ENCODE assay signal across 8 cellular contexts in genomic region chr14:53151867-53152626, GRCh38. TPM values are rescaled to one million over a fixed set of nuclear protein-coding genes. Genes with fewer than 3 reads are reported as not detected.
A peak's percentile ranks its signal among the peaks of the same experiment; 100 is the strongest.
DNase-seq lines count a peak whose midpoint lies in the region; ATAC-seq and TF ChIP-seq lines count a peak whose summit lies in the region.

No MANE protein-coding gene starts in this region.

- ATAC-seq in HG02981 (IDR thresholded peaks at IDR 0.05; ENCODE audit: unreplicated experiment) = peak; percentile 8
- peak; percentile 20 for ATAC-seq in lung (ENCODE audit: insufficient read depth, low FRiP score)

- H3K27ac ChIP-seq in ectodermal cell (ENCODE audit: insufficient read depth, low read depth, low read length, poor library complexity, severe bottlenecking) (peak overlapping the region; percentile 62), lung (ENCODE audit: low read depth in 1 of 2, low read length in 1 of 2) (peak overlapping the region; percentile 85 to 89)

- H3K4me3 ChIP-seq in ectodermal cell (ENCODE audit: insufficient read depth, low read depth, low read length) = peak overlapping the region; percentile 90
- peak overlapping the region; percentile 81 for H3K4me3 ChIP-seq in lung

- CTCF ChIA-PET in activated CD4-positive, alpha-beta memory T cell treated with anti-CD3 and anti-CD28 coated beads for 36 hours (lab: Charles Lee) = interaction anchor here (0.5 to 3.6 kb wide), 14 partner anchors 9 to 154 kb away, joined by 3 to 27 read pairs (median 4); no protein-coding TSS in a partner anchor

- H3K27me3 Mint-ChIP-seq in activated CD4-positive, alpha-beta memory T cell treated with anti-CD3 and anti-CD28 coated beads for 36 hours = no peaks in the 10 kb centered on the region

- H3K4me1 Mint-ChIP-seq in activated CD4-positive, alpha-beta memory T cell treated with anti-CD3 and anti-CD28 coated beads for 36 hours (ENCODE audit: low read depth) = peaks cover 46% of the 10 kb centered on the region

- H3K36me3 Mint-ChIP-seq in activated CD4-positive, alpha-beta memory T cell treated with anti-CD3 and anti-CD28 coated beads for 36 hours = peaks cover 28% of the 10 kb centered on the region

- intact Hi-C loops in activated CD4-positive, alpha-beta memory T cell treated with anti-CD3 and anti-CD28 coated beads for 36 hours (cut with micrococcal nuclease) = loop anchor here (2.0 to 10.0 kb wide), 4 partner anchors 201 to 1283 kb away; partner anchors contain the start of genes FERMT2, GPR137C, STYX and TXNDC16

- H3K9me3 Mint-ChIP-seq in activated CD4-positive, alpha-beta memory T cell treated with anti-CD3 and anti-CD28 coated beads for 36 hours = no peaks in the 10 kb centered on the region

- WGBS in ectodermal cell, 2 experiments = 0% methylated on average over 57 of the region's 57 CpGs
- WGBS in lung, 2 donors = 0% methylated on average over 52 to 57 of the region's 57 CpGs

- H3K4me1 ChIP-seq in ectodermal cell (ENCODE audit: control insufficient read depth, insufficient read depth, low read length) = peaks cover 4% of the 10 kb centered on the region
- peaks cover 5% of the 10 kb centered on the region in 2 donors for H3K4me1 ChIP-seq in lung (ENCODE audit: control insufficient read depth in 2 of 2, insufficient read depth in 2 of 2, low read length in 2 of 2)

- H3K4me3 Mint-ChIP-seq in activated CD4-positive, alpha-beta memory T cell treated with anti-CD3 and anti-CD28 coated beads for 36 hours = peak overlapping the region; percentile 100

- H3K27ac Mint-ChIP-seq in activated CD4-positive, alpha-beta memory T cell treated with anti-CD3 and anti-CD28 coated beads for 36 hours = peak overlapping the region; percentile 99

- no peak for TF ChIP-seq CTCF in lung (IDR thresholded peaks at IDR 0.05; ENCODE audit: control extremely low read depth, extremely low read depth)

- H3K9me3 ChIP-seq in ectodermal cell (ENCODE audit: control insufficient read depth, low read length) (no peaks in the 10 kb centered on the region), lung (ENCODE audit: control insufficient read depth in 2 of 2, insufficient read depth in 1 of 2, low read length in 1 of 2) (no peaks in the 10 kb centered on the region)

- peak; percentile 20 for DNase-seq in NCI-H510A (lab: John Stamatoyannopoulos, UW)
- DNase-seq in NCI-H510A treated with DMSO at 0.1 percent for 48 hours (lab: John Stamatoyannopoulos, UW) = no peak
- peak; percentile 51 for DNase-seq in NCI-H2227 (lab: John Stamatoyannopoulos, UW; ENCODE audit: unreplicated experiment)
- peak; percentile 79 for DNase-seq in activated CD4-positive, alpha-beta memory T cell treated with anti-CD3 and anti-CD28 coated beads for 36 hours
- DNase-seq in lung (ENCODE audit: low spot score) = peak; percentile 48
- DNase-seq in stimulated activated CD8-positive, alpha-beta memory T cell treated with anti-CD3 and anti-CD28 coated beads, Interleukin-12 subunit alpha, Interleukin-12 subunit beta, amount 100 ng/mL, for 24 hours (ENCODE audit: extremely low read depth) = peak; percentile 45

- H3K27me3 ChIP-seq in ectodermal cell (ENCODE audit: control insufficient read depth, insufficient read depth, low read length, poor library complexity, severe bottlenecking) = peaks cover 4% of the 10 kb centered on the region
- H3K27me3 ChIP-seq in lung (ENCODE audit: control insufficient read depth, insufficient read depth) = no peaks in the 10 kb centered on the region

- H3K36me3 ChIP-seq in ectodermal cell (ENCODE audit: control insufficient read depth, insufficient read depth, low read length) (no peaks in the 10 kb centered on the region), lung (ENCODE audit: control insufficient read depth in 2 of 2, insufficient read depth in 2 of 2, low read length in 2 of 2) (no peaks in the 10 kb centered on the region)

- POLR2A ChIA-PET in activated CD4-positive, alpha-beta memory T cell treated with anti-CD3 and anti-CD28 coated beads for 36 hours (lab: Charles Lee) = interaction anchor here (0.6 to 5.6 kb wide), 12 partner anchors 25 to 423 kb away, joined by 3 to 55 read pairs (median 4); no protein-coding TSS in a partner anchor

RNA-seq across cellular contexts. Expression of gene DDHD1, which starts 1.1 kb away (rescaled TPM):
- total RNA-seq in activated CD4-positive, alpha-beta memory T cell treated with anti-CD3 and anti-CD28 coated beads for 36 hours = 10 to 100 TPM; 40.6 to 42.7 TPM
- polyA plus RNA-seq in ectodermal cell (2013, experiment 1 of 4) = 10.7 TPM
- 14.1 TPM for polyA plus RNA-seq in ectodermal cell (2013, experiment 2 of 4)
- polyA plus RNA-seq in ectodermal cell (2013, experiment 3 of 4) = 8.6 TPM
- 11.8 TPM for polyA plus RNA-seq in ectodermal cell (2013, experiment 4 of 4)
- 10 to 100 TPM; 13.4 to 38.0 TPM for total RNA-seq in lung
- 1 to 10 TPM; 3.6 to 6.3 TPM for polyA plus RNA-seq in lung
